1 cellular context compared by ENCODE assay signal in genomic region chr9:21078702-21079101, GRCh38.
TF ChIP-seq lines count a peak whose summit lies in the region.

No MANE protein-coding gene starts in this region.

TF ChIP-seq in Ishikawa, 13 proteins besides CTCF, POLR2A, EP300 and RAD21:
- TF ChIP-seq REST (IDR thresholded peaks at IDR 0.05; ENCODE audit: low read depth) (no peak), ZBTB7A (IDR thresholded peaks at IDR 0.05; ENCODE audit: low read depth) (no peak), TEAD4 (IDR thresholded peaks at IDR 0.05) (no peak), FOXM1 (IDR thresholded peaks at IDR 0.05; ENCODE audit: borderline replicate concordance, low read depth) (no peak), EGR1 (IDR thresholded peaks at IDR 0.05) (no peak), USF1 (IDR thresholded peaks at IDR 0.05) (no peak), CREB1 (IDR thresholded peaks at IDR 0.05; ENCODE audit: low read depth) (no peak), TCF12 (IDR thresholded peaks at IDR 0.05; ENCODE audit: low read depth) (no peak), CEBPB (IDR thresholded peaks at IDR 0.05) (no peak), YY1 (IDR thresholded peaks at IDR 0.05; ENCODE audit: low read depth) (no peak), TAF1 (IDR thresholded peaks at IDR 0.05; ENCODE audit: low read depth) (no peak), NFIC (IDR thresholded peaks at IDR 0.05) (no peak)
- TF ChIP-seq, protein P1, sequence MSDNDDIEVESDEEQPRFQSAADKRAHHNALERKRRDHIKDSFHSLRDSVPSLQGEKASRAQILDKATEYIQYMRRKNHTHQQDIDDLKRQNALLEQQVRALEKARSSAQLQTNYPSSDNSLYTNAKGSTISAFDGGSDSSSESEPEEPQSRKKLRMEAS (IDR thresholded peaks at IDR 0.05), result no peak
